14 cellular contexts compared by ENCODE assay signal in genomic region chr1:234898455-234899033, GRCh38.
DNase-seq lines count a peak whose midpoint lies in the region; ATAC-seq, FAIRE-seq and TF ChIP-seq lines count a peak whose summit lies in the region.
"Had no signal": no experiment of that assay in that cellular context is flagged by ENCODE, and none has a peak within 500 bp of the region (broad histone marks: within the 10 kb centered on the region; RNA-seq: fewer than 3 reads in every experiment).

No MANE protein-coding gene starts in this region.

- no peak for TF ChIP-seq POLR2A in A549 (IDR thresholded peaks at IDR 0.05; ENCODE audit: low read length)

- FAIRE-seq in A549 (lab: Jason Lieb, UNC) (no peak), pancreas (lab: Jason Lieb, UNC) (no peak)

- ATAC-seq in A549 (no peak), Panc1 (no peak), left colon (peak; percentile 8), pancreas (peak; percentile 39 to 59 (median 49))
- ATAC-seq: activated T-helper 17 cell treated with anti-CD3 and anti-CD28 coated beads, Interleukin-2, amount 50 U/mL, for 72 hours; stimulated activated naive CD8-positive, alpha-beta T cell treated with anti-CD3 and anti-CD28 coated beads, Interleukin-15, amount 100 ng/mL, for 72 hours had no signal

- H3K27me3 ChIP-seq in Panc1 (ENCODE audit: control insufficient read depth, insufficient read depth, low read length) (no peaks in the 10 kb centered on the region), pancreas (no peaks in the 10 kb centered on the region), SK-N-SH (ENCODE audit: insufficient read depth) (no peaks in the 10 kb centered on the region)

- no peak overlapping the region for H3K9ac ChIP-seq in SK-N-SH

- no peak overlapping the region for H2AFZ ChIP-seq in SK-N-SH (ENCODE audit: low read depth)

- POLR2A ChIA-PET in A549 (lab: Yijun Ruan, JAX) (no interaction called here), Panc1 (lab: Charles Lee) (no interaction called here), SK-N-SH (lab: Yijun Ruan, JAX) (no interaction called here)

- H3K4me1 ChIP-seq in A549 (peaks cover 20% of the 10 kb centered on the region), Panc1 (ENCODE audit: control insufficient read depth, insufficient read depth, low read length) (peaks cover 29% of the 10 kb centered on the region), pancreas (peaks cover 11 to 21% (median 12%) of the 10 kb centered on the region in 3 donors), SK-N-SH (ENCODE audit: control insufficient read depth in 1 of 2, insufficient read depth in 2 of 2, low read depth in 1 of 2, low read length in 1 of 2) (peaks cover 7 to 18% of the 10 kb centered on the region in 2 experiments; a peak in 2 of 4 replicates)

- H3K36me3 ChIP-seq in Panc1 (ENCODE audit: control insufficient read depth, insufficient read depth, low read length), result no peaks in the 10 kb centered on the region
- H3K36me3 ChIP-seq in pancreas, result no peaks in the 10 kb centered on the region
- H3K36me3 ChIP-seq in SK-N-SH (replicated peaks in 1 of 2; ENCODE audit: control insufficient read depth in 1 of 2, insufficient read depth in 2 of 2, low read length in 1 of 2), result no peaks in the 10 kb centered on the region

- CTCF ChIA-PET in A549 (lab: Yijun Ruan, JAX), result interaction anchor here (1.0 kb wide), 1 partner anchor 10 kb away, joined by 3 read pairs; no protein-coding TSS in a partner anchor
- CTCF ChIA-PET in Panc1 (lab: Charles Lee), result no interaction called here
- CTCF ChIA-PET in SK-N-SH (lab: Yijun Ruan, JAX), result interaction anchor here (0.5 kb wide), 1 partner anchor 10 kb away, joined by 4 read pairs; no protein-coding TSS in a partner anchor

- TF ChIP-seq EP300 in A549 (IDR thresholded peaks at IDR 0.05), result no peak
- TF ChIP-seq EP300 in SK-N-SH (IDR thresholded peaks at IDR 0.05; ENCODE audit: borderline replicate concordance in 1 of 2, low read depth in 1 of 2, low read length in 1 of 2), result no peak

- no peaks in the 10 kb centered on the region for H3K79me2 ChIP-seq in SK-N-SH (ENCODE audit: insufficient read depth)

- H3K9me3 ChIP-seq in A549 (no peaks in the 10 kb centered on the region), Panc1 (ENCODE audit: control insufficient read depth, insufficient read depth, low read depth, low read length) (no peaks in the 10 kb centered on the region), pancreas (no peaks in the 10 kb centered on the region), SK-N-SH (no peaks in the 10 kb centered on the region)

- 79% methylated on average over 9 of the region's 9 CpGs for WGBS in A549 (ENCODE audit: missing lambda C conversion rate)
- 45 to 48% methylated on average over 9 of the region's 9 CpGs for WGBS in pancreas, 2 donors
- 96% methylated on average over 8 of the region's 9 CpGs for WGBS in SK-N-SH (ENCODE audit: low lambda C conversion rate)

- H3K4me2 ChIP-seq in A549 (no peak overlapping the region), SK-N-SH (no peak overlapping the region)

- intact Hi-C loops in Panc1 (cut with micrococcal nuclease; ENCODE audit: unreplicated experiment) (no loop called here), left colon (cut with DNase I, micrococcal nuclease) (no loop called here), pancreas (cut with DNase I) (no loop called here)

- TF ChIP-seq RAD21 in A549 (conservative IDR thresholded peaks at IDR 0.05 in 1 of 2, IDR thresholded peaks at IDR 0.05 in 1 of 2), result no peak
- TF ChIP-seq RAD21 in SK-N-SH (IDR thresholded peaks at IDR 0.05; ENCODE audit: low read length), result no peak

- H3K27ac ChIP-seq in A549, result peak overlapping the region; percentile 26 to 71; a peak in 3 of 6 replicates
- peak overlapping the region; percentile 81 for H3K27ac ChIP-seq in Panc1 (ENCODE audit: low read length)
- peak overlapping the region; percentile 62 to 90 (median 78) for H3K27ac ChIP-seq in pancreas
- no peak overlapping the region for H3K27ac ChIP-seq in SK-N-SH (ENCODE audit: low read depth in 2 of 2, low read length in 1 of 2)

- BruUV-seq in Panc1 (replicated peaks; lab: Mats Ljungman, UMichigan), result no TSS peak

- no peak overlapping the region for H3K4me3 ChIP-seq in A549
- H3K4me3 ChIP-seq in Panc1 (ENCODE audit: low read depth in 2 of 2, low read length in 2 of 2), result no peak overlapping the region
- H3K4me3 ChIP-seq in pancreas, result no peak overlapping the region
- no peak overlapping the region for H3K4me3 ChIP-seq in SK-N-SH (ENCODE audit: low read depth in 2 of 2, low read length in 1 of 2)

- no peaks in the 10 kb centered on the region for H3K9me2 ChIP-seq in SK-N-SH

- in situ Hi-C loops in Panc1 (cut with HindIII; ENCODE audit: low pct_unique_long_range_greater_than_20kb, low sequenced_read_pairs), result no loop called here

- H4K20me1 ChIP-seq in SK-N-SH (ENCODE audit: insufficient read depth), result no peaks in the 10 kb centered on the region

- TF ChIP-seq CTCF in A549 (IDR thresholded peaks at IDR 0.05) (no peak), Panc1 (IDR thresholded peaks at IDR 0.05) (no peak), pancreas (IDR thresholded peaks at IDR 0.05) (no peak), SK-N-SH (IDR thresholded peaks at IDR 0.05) (no peak)

- DNase-seq in A549 (ENCODE audit: low read depth in 1 of 2, low spot score in 1 of 2), result no peak
- no peak for DNase-seq in Panc1 (ENCODE audit: low read depth, low spot score)
- no peak for DNase-seq in left colon
- peak in 1 of 6 donors; percentile 31 for DNase-seq in pancreas
- no peak for DNase-seq in NCI-H69 (lab: John Stamatoyannopoulos, UW)
- DNase-seq in SK-N-SH, result no peak
- DNase-seq in NCI-H1930 (lab: John Stamatoyannopoulos, UW), result no peak
- no peak for DNase-seq in NCI-H2029 treated with DMSO at 0.1 percent for 48 hours (lab: John Stamatoyannopoulos, UW)
- DNase-seq: amniotic stem cell; foreskin melanocyte; MV-4-11; NCI-H82; stimulated activated naive CD8-positive, alpha-beta T cell treated with anti-CD3 and anti-CD28 coated beads, Interleukin-15, amount 100 ng/mL, for 72 hours had no signal

- H3F3A ChIP-seq in SK-N-SH (replicated peaks; ENCODE audit: insufficient read depth), result no peaks in the 10 kb centered on the region

TF ChIP-seq in A549, 52 proteins besides CTCF, POLR2A, EP300 and RAD21:
- TF ChIP-seq ZSCAN20 (CRISPR knock-in tag; IDR thresholded peaks at IDR 0.05) (no peak), HDAC2 (IDR thresholded peaks at IDR 0.05) (no peak), ZFP36 (IDR thresholded peaks at IDR 0.05; ENCODE audit: borderline replicate concordance, partially characterized antibody) (peak; percentile 27)

TF ChIP-seq in SK-N-SH, 30 proteins besides CTCF, POLR2A, EP300 and RAD21:
- TF ChIP-seq YY1 (IDR thresholded peaks at IDR 0.05; ENCODE audit: low read depth), result no peak
- no peak for TF ChIP-seq MAX (IDR thresholded peaks at IDR 0.05; ENCODE audit: low read depth)
- no peak for TF ChIP-seq POLR2AphosphoS5 (IDR thresholded peaks at IDR 0.05; ENCODE audit: low read depth, low read length)
- TF ChIP-seq RXRA (IDR thresholded peaks at IDR 0.05; ENCODE audit: borderline replicate concordance, low read depth), result no peak
- no peak for TF ChIP-seq IRF3 (IDR thresholded peaks at IDR 0.05; ENCODE audit: low read depth, low read length)
- no peak for TF ChIP-seq FOXJ3 (CRISPR knock-in tag; IDR thresholded peaks at IDR 0.05)
- no peak for TF ChIP-seq GATA2 (CRISPR knock-in tag; IDR thresholded peaks at IDR 0.05)
- TF ChIP-seq CHD2 (IDR thresholded peaks at IDR 0.05; ENCODE audit: low read length, partially characterized antibody), result no peak
- TF ChIP-seq ZBTB33 (IDR thresholded peaks at IDR 0.05; ENCODE audit: borderline replicate concordance, low read depth), result no peak
- no peak for TF ChIP-seq USF2 (IDR thresholded peaks at IDR 0.05; ENCODE audit: borderline replicate concordance, low read depth, low read length)
- TF ChIP-seq GABPA (IDR thresholded peaks at IDR 0.05; ENCODE audit: low read depth), result no peak
- TF ChIP-seq MEF2A (IDR thresholded peaks at IDR 0.05; ENCODE audit: borderline replicate concordance, low read depth), result no peak
TF ChIP-seq in SK-N-SH: peak in this region for 0.

Comparison
In these comparisons a context has a peak if more than half of its experiments do, and no peak if none do; other contexts are left out.
1. ATAC-seq: peak in left colon (single experiment) and pancreas (4 of 4); none in A549 (0 of 2) and Panc1 (single experiment).
2. H3K27ac ChIP-seq: peak in A549 (2 of 2), Panc1 (single experiment) and pancreas (4 of 4); none in SK-N-SH (0 of 2).